Comparison of ENCODE assay signal across 20 cellular contexts in the genomic region with DNA sequence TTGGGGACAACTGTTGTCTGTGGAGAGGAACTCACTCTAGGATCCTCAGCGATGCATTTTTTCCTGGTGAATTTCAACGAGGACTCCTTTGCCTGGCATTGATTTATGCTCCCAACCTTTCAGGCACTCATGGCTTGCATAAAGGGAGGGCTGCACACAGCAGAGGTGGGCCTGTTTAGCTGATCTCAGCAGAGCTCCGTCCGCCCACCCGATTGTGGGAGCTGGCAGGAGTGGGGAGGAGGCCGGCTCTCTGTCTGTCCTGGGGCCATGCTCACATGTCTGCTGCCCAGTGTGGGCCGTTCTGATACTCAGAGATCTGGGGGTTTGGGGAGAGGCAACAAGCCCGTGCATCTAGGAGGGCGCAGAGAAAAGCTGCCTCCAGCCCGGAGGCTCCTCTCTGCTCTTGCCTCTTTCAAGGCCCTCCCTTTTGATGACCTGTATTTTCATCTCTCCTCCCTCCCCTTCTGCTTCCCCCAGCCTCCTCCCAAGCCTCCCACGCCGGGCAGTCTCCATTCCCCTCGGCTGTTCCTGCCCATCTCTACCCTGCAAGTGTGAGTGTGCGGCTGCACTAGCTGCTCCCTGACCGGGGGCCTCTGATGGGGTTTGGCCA. TPM values are rescaled to one million over a fixed set of nuclear protein-coding genes. Genes with fewer than 3 reads are reported as not detected.
DNase-seq lines count a peak whose midpoint lies in the region; ATAC-seq and TF ChIP-seq lines count a peak whose summit lies in the region.
"Had no signal": no experiment of that assay in that cellular context is flagged by ENCODE, and none has a peak within 500 bp of the region (broad histone marks: within the 10 kb centered on the region; RNA-seq: fewer than 3 reads in every experiment).

No MANE protein-coding gene starts in this region.

- H3K27ac ChIP-seq in SK-N-SH (ENCODE audit: low read depth in 2 of 2, low read length in 1 of 2): no peak overlapping the region
- H3K27ac ChIP-seq in neuronal stem cell (replicated peaks; ENCODE audit: low read length): no peak overlapping the region
- H3K27ac ChIP-seq in breast epithelium: no peak overlapping the region
- H3K27ac ChIP-seq in thyroid gland: no peak overlapping the region

- H3K79me2 ChIP-seq in SK-N-SH (ENCODE audit: insufficient read depth): no peaks in the 10 kb centered on the region

- no peak for TF ChIP-seq POLR2A in breast epithelium (IDR thresholded peaks at IDR 0.05)
- no peak for TF ChIP-seq POLR2A in thyroid gland (IDR thresholded peaks at IDR 0.05)

- H3K4me2 ChIP-seq in SK-N-SH (peak overlapping the region; percentile 11; the same call in 1 of the 2 replicates), neuronal stem cell (ENCODE audit: insufficient read depth, low read length, poor library complexity, severe bottlenecking) (no peak overlapping the region)

- no peak overlapping the region for H2BK120ac ChIP-seq in neuronal stem cell (ENCODE audit: low read depth, low read length)

- H3K9me2 ChIP-seq in SK-N-SH: no peaks in the 10 kb centered on the region

- H3K9ac ChIP-seq in SK-N-SH (no peak overlapping the region), neuronal stem cell (ENCODE audit: low read depth, low read length, poor library complexity) (no peak overlapping the region)

- H2AK5ac ChIP-seq in neuronal stem cell (ENCODE audit: low read depth, low read length): no peak overlapping the region

- H3K4me3 ChIP-seq in AG10803 (ENCODE audit: low read length) (no peak overlapping the region), SK-N-SH (ENCODE audit: low read depth in 2 of 2, low read length in 1 of 2) (no peak overlapping the region), fibroblast of villous mesenchyme (ENCODE audit: low read depth, low read length) (no peak overlapping the region), neuronal stem cell (ENCODE audit: low read length in 2 of 2) (no peak overlapping the region), breast epithelium (no peak overlapping the region), thyroid gland (replicated peaks in 1 of 3) (no peak overlapping the region)

- H3K23ac ChIP-seq in neuronal stem cell (ENCODE audit: low read depth, low read length, poor library complexity): peak overlapping the region; percentile 74

- peaks cover 2% of the 10 kb centered on the region for H3K79me1 ChIP-seq in neuronal stem cell (ENCODE audit: low read depth, low read length)

- intact Hi-C loops in breast epithelium (cut with DNase I; ENCODE audit: low total_unique reads) (no loop called here), thyroid gland (cut with DNase I) (no loop called here)

- H2BK5ac ChIP-seq in neuronal stem cell (ENCODE audit: low read length): no peak overlapping the region

- H3K27me3 ChIP-seq in SK-N-SH (ENCODE audit: insufficient read depth) (no peaks in the 10 kb centered on the region), neuronal stem cell (ENCODE audit: control insufficient read depth in 3 of 3, insufficient read depth in 3 of 3, low read depth in 1 of 3, low read length in 3 of 3) (peaks cover 0 to 5% (median 0%) of the 10 kb centered on the region in 3 experiments), breast epithelium (no peaks in the 10 kb centered on the region), thyroid gland (no peaks in the 10 kb centered on the region)

- H2BK12ac ChIP-seq in neuronal stem cell (ENCODE audit: low read length): no peak overlapping the region

- H3K4me1 ChIP-seq in SK-N-SH (ENCODE audit: control insufficient read depth in 1 of 2, insufficient read depth in 2 of 2, low read depth in 1 of 2, low read length in 1 of 2) (peaks cover 28 to 30% of the 10 kb centered on the region in 2 experiments; a peak in 3 of 4 replicates), neuronal stem cell (ENCODE audit: control insufficient read depth in 2 of 2, insufficient read depth in 1 of 2, low read depth in 1 of 2, low read length in 2 of 2) (peaks cover 16 to 20% of the 10 kb centered on the region in 2 donors), breast epithelium (peaks cover 5 to 16% of the 10 kb centered on the region in 2 donors), thyroid gland (peaks cover 5 to 20% of the 10 kb centered on the region in 2 donors)

- no peak for TF ChIP-seq EP300 in SK-N-SH (IDR thresholded peaks at IDR 0.05; ENCODE audit: borderline replicate concordance in 1 of 2, low read depth in 1 of 2, low read length in 1 of 2)

- no peak overlapping the region for H3K4ac ChIP-seq in neuronal stem cell (ENCODE audit: low read length)

- POLR2A ChIA-PET in SK-N-SH (lab: Yijun Ruan, JAX): interaction anchor here (0.9 to 1.1 kb wide), 2 partner anchors 67 to 131 kb away, joined by 3 to 4 read pairs; partner anchors contain the start of gene UQCC2

- 57% methylated on average over 12 of the region's 15 CpGs for WGBS in SK-N-SH (ENCODE audit: low lambda C conversion rate)
- WGBS in neuronal stem cell (ENCODE audit: extremely low coverage in 2 of 2, insufficient read length in 2 of 2, insufficient replicate concordance in 1 of 2), 2 donors: no CpG with 5 or more reads among the region's 15 CpGs
- WGBS in thyroid gland, 2 donors: 61 to 65% methylated on average over 12 to 15 of the region's 15 CpGs

- no peak overlapping the region for H2BK15ac ChIP-seq in neuronal stem cell (ENCODE audit: low read length)

- no peaks in the 10 kb centered on the region for H3K9me3 ChIP-seq in SK-N-SH
- H3K9me3 ChIP-seq in neuronal stem cell (replicated peaks in 1 of 2; ENCODE audit: control insufficient read depth in 2 of 2, insufficient read depth in 1 of 2, low read depth in 1 of 2, low read length in 2 of 2): no peaks in the 10 kb centered on the region
- no peaks in the 10 kb centered on the region for H3K9me3 ChIP-seq in breast epithelium
- H3K9me3 ChIP-seq in thyroid gland: no peaks in the 10 kb centered on the region

- H3K18ac ChIP-seq in neuronal stem cell (ENCODE audit: low read length): peak overlapping the region; percentile 67

- no peaks in the 10 kb centered on the region for H3K36me3 ChIP-seq in SK-N-SH (replicated peaks in 1 of 2; ENCODE audit: control insufficient read depth in 1 of 2, insufficient read depth in 2 of 2, low read length in 1 of 2)
- no peaks in the 10 kb centered on the region for H3K36me3 ChIP-seq in neuronal stem cell (replicated peaks in 1 of 2; ENCODE audit: control insufficient read depth in 2 of 2, insufficient read depth in 2 of 2, low read length in 2 of 2)
- H3K36me3 ChIP-seq in breast epithelium: no peaks in the 10 kb centered on the region
- no peaks in the 10 kb centered on the region for H3K36me3 ChIP-seq in thyroid gland

- TF ChIP-seq CTCF in AG10803 (conservative IDR thresholded peaks at IDR 0.05; ENCODE audit: low read length) (no peak), SK-N-SH (IDR thresholded peaks at IDR 0.05) (no peak), fibroblast of villous mesenchyme (IDR thresholded peaks at IDR 0.05; ENCODE audit: insufficient read depth, low read depth, low read length) (no peak), breast epithelium (IDR thresholded peaks at IDR 0.05) (no peak), thyroid gland (IDR thresholded peaks at IDR 0.05) (no peak)

- no peak overlapping the region for H3K14ac ChIP-seq in neuronal stem cell (ENCODE audit: low read length)

- peaks cover 13% of the 10 kb centered on the region for H3F3A ChIP-seq in SK-N-SH (replicated peaks; ENCODE audit: insufficient read depth)

- no peaks in the 10 kb centered on the region for H4K20me1 ChIP-seq in SK-N-SH (ENCODE audit: insufficient read depth)

- no peak for ATAC-seq in HG03520 (IDR thresholded peaks at IDR 0.05; ENCODE audit: unreplicated experiment)
- ATAC-seq: CD8-positive, alpha-beta T cell; HepG2 had no signal

- H4K8ac ChIP-seq in neuronal stem cell (ENCODE audit: low read depth, low read length): no peak overlapping the region

- CTCF ChIA-PET in SK-N-SH (lab: Yijun Ruan, JAX): interaction anchor here (0.6 to 2.8 kb wide), 4 partner anchors 12 to 1316 kb away, joined by 3 to 10 read pairs (median 4); no protein-coding TSS in a partner anchor

- no peak overlapping the region for H2AFZ ChIP-seq in SK-N-SH (ENCODE audit: low read depth)
- H2AFZ ChIP-seq in neuronal stem cell (ENCODE audit: low read length): peak overlapping the region; percentile 75

- DNase-seq in AG10803 (ENCODE audit: low read depth) (peak; percentile 15), SK-N-SH (peak; percentile 52), fibroblast of villous mesenchyme (ENCODE audit: low read depth) (peak; percentile 17), neuronal stem cell (ENCODE audit: low spot score) (no peak), breast epithelium (ENCODE audit: low spot score in 2 of 2) (no peak), NCI-H187 treated with DMSO at 0.1 percent for 48 hours (lab: John Stamatoyannopoulos, UW) (no peak), thyroid gland (no peak)
- DNase-seq: CD8-positive, alpha-beta T cell; H9; Karpas-422; MM.1S; NCI-H2029 treated with DMSO at 0.1 percent for 48 hours; NCI-H2227 treated with DMSO at 0.1 percent for 48 hours; NCI-H524 treated with DMSO at 0.1 percent for 48 hours had no signal

- TF ChIP-seq RAD21 in SK-N-SH (IDR thresholded peaks at IDR 0.05; ENCODE audit: low read length): no peak

- H4K91ac ChIP-seq in neuronal stem cell (ENCODE audit: low read depth, low read length, poor library complexity): no peak overlapping the region

TF ChIP-seq in SK-N-SH, 30 proteins besides CTCF, POLR2A, EP300 and RAD21:
- TF ChIP-seq PBX3 (IDR thresholded peaks at IDR 0.05): peak; percentile 83
- no peak for TF ChIP-seq TAF1 (IDR thresholded peaks at IDR 0.05; ENCODE audit: borderline replicate concordance, low read depth, low read length)
TF ChIP-seq in SK-N-SH: peak in this region for 1.

RNA-seq across cellular contexts. Expression of gene MLN, which starts 39.4 kb away (rescaled TPM):
- not detected in 2 replicates for polyA plus RNA-seq in SK-N-SH (2012; rRNA removed)
- not detected in 2 replicates for polyA plus RNA-seq in SK-N-SH (2012; cell fraction: cytosol; rRNA removed)
- not detected in 2 replicates for polyA plus RNA-seq in SK-N-SH (2012; cell fraction: nucleus; rRNA removed)
- not detected in 2 replicates for total RNA-seq in fibroblast of villous mesenchyme
- polyA plus RNA-seq in neuronal stem cell (2013, experiment 1 of 2): not detected
- polyA plus RNA-seq in neuronal stem cell (2013, experiment 2 of 2): not detected
- not detected for total RNA-seq in breast epithelium
- total RNA-seq in thyroid gland: not detected
- total RNA-seq: CD8-positive, alpha-beta T cell; Daoy; H9; HepG2; OCI-LY7; SK-MEL-5 had no signal
- polyA plus RNA-seq: BJ, HepG2 had no signal

RNA-seq across cellular contexts. Expression of gene LEMD2, which starts 54.3 kb away (rescaled TPM):
- polyA plus RNA-seq in SK-N-SH (2012; rRNA removed): 56.5 and 59.5 TPM in 2 replicates
- polyA plus RNA-seq in SK-N-SH (2012; cell fraction: cytosol; rRNA removed): 32.2 and 37.6 TPM in 2 replicates
- polyA plus RNA-seq in SK-N-SH (2012; cell fraction: nucleus; rRNA removed): 136 and 141 TPM in 2 replicates
- total RNA-seq in fibroblast of villous mesenchyme: 59.2 and 59.6 TPM in 2 replicates
- polyA plus RNA-seq in neuronal stem cell (2013, experiment 1 of 2): 30.6 TPM
- polyA plus RNA-seq in neuronal stem cell (2013, experiment 2 of 2): 30.2 TPM
- total RNA-seq in breast epithelium: 10 to 100 TPM; 42.2 to 69.1 (median 59.0) TPM
- total RNA-seq in thyroid gland: 10 to 100 TPM; 50.0 to 76.6 (median 64.6) TPM

Comparison
In these comparisons a context has a peak if more than half of its experiments do, and no peak if none do; other contexts are left out.
1. DNase-seq: peak in AG10803 (single experiment), SK-N-SH (single experiment) and fibroblast of villous mesenchyme (single experiment); none in neuronal stem cell (single experiment), breast epithelium (0 of 2), NCI-H187 treated with DMSO at 0.1 percent for 48 hours (single experiment) and thyroid gland (0 of 2).